In genomic region chr6:160279850-160280249, GRCh38 we compare ENCODE assay signal across 26 cellular contexts. TPM values are rescaled to one million over a fixed set of nuclear protein-coding genes. Genes with fewer than 3 reads are reported as not detected.
DNase-seq lines count a peak whose midpoint lies in the region; ATAC-seq and TF ChIP-seq lines count a peak whose summit lies in the region.
"Had no signal": no experiment of that assay in that cellular context is flagged by ENCODE, and none has a peak within 500 bp of the region (broad histone marks: within the 10 kb centered on the region; RNA-seq: fewer than 3 reads in every experiment).

No MANE protein-coding gene starts in this region.

- CTCF ChIA-PET in HEK293 (lab: Yijun Ruan, JAX): interaction anchor here (1.1 kb wide), 1 partner anchor 142 kb away, joined by 4 read pairs; no protein-coding TSS in a partner anchor
- CTCF ChIA-PET in activated CD4-positive, alpha-beta memory T cell treated with anti-CD3 and anti-CD28 coated beads for 36 hours (lab: Charles Lee): no interaction called here

- H3K27ac ChIP-seq in HEK293 (ENCODE audit: extremely low read depth, low read depth, low read length) (no peak overlapping the region), RWPE2 (ENCODE audit: poor library complexity, severe bottlenecking) (peak overlapping the region; percentile 23), sigmoid colon (no peak overlapping the region)
- H3K27ac ChIP-seq: C4-2B, colonic mucosa, heart right ventricle, left lung, Peyer's patch, uterus had no signal

- H3K36me3 ChIP-seq in HEK293 (ENCODE audit: control insufficient read depth in 2 of 2, insufficient read depth in 1 of 2, low read length in 2 of 2): no peaks in the 10 kb centered on the region
- H3K36me3 ChIP-seq in RWPE2 (ENCODE audit: low read depth): no peaks in the 10 kb centered on the region
- no peaks in the 10 kb centered on the region for H3K36me3 ChIP-seq in sigmoid colon
- H3K36me3 ChIP-seq: colonic mucosa, heart right ventricle, left lung, Peyer's patch, suprapubic skin had no signal

- H3K27me3 Mint-ChIP-seq in activated CD4-positive, alpha-beta memory T cell treated with anti-CD3 and anti-CD28 coated beads for 36 hours: peaks cover 5% of the 10 kb centered on the region

- intact Hi-C loops in activated CD4-positive, alpha-beta memory T cell treated with anti-CD3 and anti-CD28 coated beads for 36 hours (cut with micrococcal nuclease): no loop called here
- intact Hi-C loops in sigmoid colon (cut with DNase I): no loop called here

- no peaks in the 10 kb centered on the region for H3K4me1 Mint-ChIP-seq in activated CD4-positive, alpha-beta memory T cell treated with anti-CD3 and anti-CD28 coated beads for 36 hours (ENCODE audit: low read depth)
- H3K4me1 Mint-ChIP-seq: naive thymus-derived CD4-positive, alpha-beta T cell; stimulated activated effector memory CD8-positive, alpha-beta T cell treated with anti-CD3 and anti-CD28 coated beads, Interleukin-12 subunit alpha, Interleukin-12 subunit beta, amount 100 ng/mL, for 72 hours had no signal

- H3K9me3 Mint-ChIP-seq in activated CD4-positive, alpha-beta memory T cell treated with anti-CD3 and anti-CD28 coated beads for 36 hours: no peaks in the 10 kb centered on the region
- H3K9me3 Mint-ChIP-seq: effector memory CD8-positive, alpha-beta T cell; stimulated activated effector memory CD8-positive, alpha-beta T cell treated with anti-CD3 and anti-CD28 coated beads, Interleukin-12 subunit alpha, Interleukin-12 subunit beta, amount 100 ng/mL, for 72 hours had no signal

- no peak overlapping the region for H3K4me3 Mint-ChIP-seq in activated CD4-positive, alpha-beta memory T cell treated with anti-CD3 and anti-CD28 coated beads for 36 hours
- H3K4me3 Mint-ChIP-seq: activated CD8-positive, alpha-beta T cell treated with anti-CD3 and anti-CD28 coated beads, Interleukin-2, amount 10 ng/mL, durations not matched to agents 7 days and 5 days; brain; effector memory CD8-positive, alpha-beta T cell; naive thymus-derived CD4-positive, alpha-beta T cell; stimulated activated effector memory CD8-positive, alpha-beta T cell treated with anti-CD3 and anti-CD28 coated beads, Interleukin-12 subunit alpha, Interleukin-12 subunit beta, amount 100 ng/mL, for 72 hours had no signal

- H3K4me1 ChIP-seq in HEK293 (ENCODE audit: control insufficient read depth, insufficient read depth, low read length) (no peaks in the 10 kb centered on the region), RWPE2 (ENCODE audit: insufficient read depth, poor library complexity, severe bottlenecking) (peaks cover 8% of the 10 kb centered on the region), sigmoid colon (no peaks in the 10 kb centered on the region)
- H3K4me1 ChIP-seq: colonic mucosa, heart right ventricle, left lung, Peyer's patch, suprapubic skin, uterus had no signal

- WGBS in sigmoid colon, 2 donors: 48 to 97% methylated on average over 2 of the region's 2 CpGs

- DNase-seq in RWPE2 (ENCODE audit: low spot score) (no peak), fibroblast of gingiva (ENCODE audit: low read depth) (peak; percentile 34), renal cortical epithelial cell (ENCODE audit: low read depth) (peak; percentile 32), sigmoid colon (no peak)
- DNase-seq in activated CD4-positive, alpha-beta memory T cell treated with anti-CD3 and anti-CD28 coated beads for 36 hours: no peak
- DNase-seq: activated CD4-positive, alpha-beta T cell treated with anti-CD3 and anti-CD28 coated beads for 1 hour; activated CD8-positive, alpha-beta T cell treated with anti-CD3 and anti-CD28 coated beads, Interleukin-2, amount 10 ng/mL, durations not matched to agents 7 days and 5 days; activated gamma-delta T cell treated with Interleukin-2 at 50 U/mL for 16 hours; colonic mucosa; effector memory CD8-positive, alpha-beta T cell; heart right ventricle; left lung; naive thymus-derived CD4-positive, alpha-beta T cell; NCI-H1436 treated with DMSO at 0.1 percent for 48 hours; NCI-H524; Peyer's patch; uterus had no signal

- no peaks in the 10 kb centered on the region for H3K36me3 Mint-ChIP-seq in activated CD4-positive, alpha-beta memory T cell treated with anti-CD3 and anti-CD28 coated beads for 36 hours
- H3K36me3 Mint-ChIP-seq: brain; naive thymus-derived CD4-positive, alpha-beta T cell; stimulated activated effector memory CD8-positive, alpha-beta T cell treated with anti-CD3 and anti-CD28 coated beads, Interleukin-12 subunit alpha, Interleukin-12 subunit beta, amount 100 ng/mL, for 72 hours had no signal

- H3K27ac Mint-ChIP-seq in activated CD4-positive, alpha-beta memory T cell treated with anti-CD3 and anti-CD28 coated beads for 36 hours: no peak overlapping the region
- H3K27ac Mint-ChIP-seq: activated CD8-positive, alpha-beta T cell treated with anti-CD3 and anti-CD28 coated beads, Interleukin-2, amount 10 ng/mL, durations not matched to agents 7 days and 5 days; brain; effector memory CD8-positive, alpha-beta T cell; naive thymus-derived CD4-positive, alpha-beta T cell; stimulated activated effector memory CD8-positive, alpha-beta T cell treated with anti-CD3 and anti-CD28 coated beads, Interleukin-12 subunit alpha, Interleukin-12 subunit beta, amount 100 ng/mL, for 72 hours had no signal

- no peaks in the 10 kb centered on the region for H3K27me3 ChIP-seq in RWPE2 (ENCODE audit: insufficient read depth, poor library complexity, severe bottlenecking)
- H3K27me3 ChIP-seq in sigmoid colon: no peaks in the 10 kb centered on the region
- H3K27me3 ChIP-seq: colonic mucosa, left lung, Peyer's patch, suprapubic skin, uterus had no signal

- no peak for TF ChIP-seq CTCF in HEK293 (tag by site-specific recombination; IDR thresholded peaks at IDR 0.05)
- no peak for TF ChIP-seq CTCF in RWPE2 (IDR thresholded peaks at IDR 0.05; ENCODE audit: poor library complexity, severe bottlenecking)
- no peak for TF ChIP-seq CTCF in sigmoid colon (IDR thresholded peaks at IDR 0.05)

- TF ChIP-seq POLR2A in sigmoid colon (IDR thresholded peaks at IDR 0.05): no peak

- H3K4me3 ChIP-seq in HEK293 (ENCODE audit: low read depth, low read length) (no peak overlapping the region), RWPE2 (ENCODE audit: severe bottlenecking) (no peak overlapping the region), sigmoid colon (no peak overlapping the region)
- H3K4me3 ChIP-seq: colonic mucosa, heart right ventricle, left lung, Peyer's patch, suprapubic skin, uterus had no signal

- ATAC-seq in RWPE2 (ENCODE audit: low read depth) (peak; percentile 84), GM21737 (IDR thresholded peaks at IDR 0.05; ENCODE audit: unreplicated experiment) (no peak)
- ATAC-seq: activated CD8-positive, alpha-beta T cell treated with anti-CD3 and anti-CD28 coated beads, Interleukin-2, amount 10 ng/mL, durations not matched to agents 7 days and 5 days; effector memory CD8-positive, alpha-beta T cell; heart right ventricle; left lung; naive thymus-derived CD4-positive, alpha-beta T cell; stimulated activated effector memory CD8-positive, alpha-beta T cell treated with anti-CD3 and anti-CD28 coated beads, Interleukin-12 subunit alpha, Interleukin-12 subunit beta, amount 100 ng/mL, for 72 hours had no signal

- no peaks in the 10 kb centered on the region for H3K9me3 ChIP-seq in HEK293 (ENCODE audit: control insufficient read depth, insufficient read depth, low read depth, low read length)
- peaks cover 7% of the 10 kb centered on the region for H3K9me3 ChIP-seq in RWPE2 (ENCODE audit: severe bottlenecking)
- peaks cover 0 to 2% (median 0%) of the 10 kb centered on the region in 4 donors for H3K9me3 ChIP-seq in sigmoid colon
- H3K9me3 ChIP-seq: colonic mucosa, left lung, Peyer's patch, suprapubic skin, uterus had no signal

- POLR2A ChIA-PET in HEK293 (lab: Yijun Ruan, JAX): no interaction called here
- POLR2A ChIA-PET in activated CD4-positive, alpha-beta memory T cell treated with anti-CD3 and anti-CD28 coated beads for 36 hours (lab: Charles Lee): no interaction called here

- TF ChIP-seq EP300 in sigmoid colon (IDR thresholded peaks at IDR 0.05): no peak

TF ChIP-seq in HEK293, 187 proteins besides CTCF, POLR2A, EP300 and RAD21:
- TF ChIP-seq ZNF184 (tag by site-specific recombination; IDR thresholded peaks at IDR 0.05): peak; percentile 75
- TF ChIP-seq ZXDB (tag by site-specific recombination; IDR thresholded peaks at IDR 0.05): no peak
- TF ChIP-seq ZNF416 (tag by site-specific recombination; IDR thresholded peaks at IDR 0.05): no peak

RNA-seq across cellular contexts. Expression of gene SLC22A2, which starts 21.2 kb away (rescaled TPM):
- 5.3 and 20.3 TPM in 2 replicates for total RNA-seq in renal cortical epithelial cell
- not detected for total RNA-seq in activated CD4-positive, alpha-beta memory T cell treated with anti-CD3 and anti-CD28 coated beads for 36 hours
- under 1 TPM; 0.27 to 0.99 (median 0.32) TPM for total RNA-seq in sigmoid colon
- polyA plus RNA-seq in sigmoid colon: not detected
- total RNA-seq: activated CD8-positive, alpha-beta T cell treated with anti-CD3 and anti-CD28 coated beads, Interleukin-2, amount 10 ng/mL, durations not matched to agents 7 days and 5 days; colonic mucosa; heart right ventricle; left lung; naive thymus-derived CD4-positive, alpha-beta T cell; omental fat pad; Peyer's patch; SK-MEL-5; suprapubic skin; T-helper 1 cell treated with Interleukin-12 subunit alpha and Interleukin-12 subunit beta and Interleukin-4 antibody, amounts not matched to agents 30 ng/mL and 1 ng/mL, for 36 hours had no signal
- polyA plus RNA-seq: heart right ventricle; naive thymus-derived CD4-positive, alpha-beta T cell had no signal

Comparison
In these comparisons a context has a peak if more than half of its experiments do, and no peak if none do; other contexts are left out.
1. DNase-seq: peak in fibroblast of gingiva (single experiment) and renal cortical epithelial cell (single experiment); none in RWPE2 (single experiment), activated CD4-positive, alpha-beta memory T cell treated with anti-CD3 and anti-CD28 coated beads for 36 hours (single experiment) and sigmoid colon (single experiment).